In the genomic region with DNA sequence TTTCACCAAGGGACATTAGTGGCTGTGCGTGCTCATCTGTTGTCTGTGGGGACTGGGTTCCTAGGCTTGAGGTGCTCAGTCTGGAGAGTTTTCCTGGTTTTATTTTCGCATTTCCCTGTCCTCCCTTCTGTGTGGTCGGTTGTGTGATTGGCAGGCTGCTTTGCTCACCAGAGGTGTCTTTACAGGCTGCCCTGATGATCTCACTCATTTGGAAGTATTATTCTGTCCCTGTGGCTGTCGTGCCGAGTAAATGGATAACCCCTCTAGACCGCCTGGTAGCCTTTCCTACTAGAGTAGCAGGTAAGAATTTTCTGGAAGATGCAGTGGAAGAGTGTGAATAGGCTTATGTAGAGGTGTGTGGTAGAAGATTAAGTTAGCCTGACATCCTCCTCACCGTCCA, we compare ENCODE assay signal across 17 cellular contexts. TPM values are rescaled to one million over a fixed set of nuclear protein-coding genes. Genes with fewer than 3 reads are reported as not detected.
DNase-seq lines count a peak whose midpoint lies in the region; ATAC-seq and TF ChIP-seq lines count a peak whose summit lies in the region.
"Had no signal": no experiment of that assay in that cellular context is flagged by ENCODE, and none has a peak within 500 bp of the region (broad histone marks: within the 10 kb centered on the region; RNA-seq: fewer than 3 reads in every experiment).

No MANE protein-coding gene starts in this region.

- no peaks in the 10 kb centered on the region for H3K79me2 ChIP-seq in H9 (ENCODE audit: insufficient read depth, low read length)

- H3K4me1 Mint-ChIP-seq in H9 (peaks cover 25 to 33% of the 10 kb centered on the region in 2 experiments), endothelial cell (ENCODE audit: unreplicated experiment) (peaks cover 4% of the 10 kb centered on the region)
- H3K4me1 Mint-ChIP-seq in activated naive CD8-positive, alpha-beta T cell treated with anti-CD3 and anti-CD28 coated beads, Interleukin-2, amount 50 U/mL, for 24 hours, result peaks cover 10% of the 10 kb centered on the region

- no peak overlapping the region for H4K5ac ChIP-seq in H9 (ENCODE audit: insufficient read length, low read depth, low read length)

- H2BK5ac ChIP-seq in H9 (ENCODE audit: insufficient read length, low read length), result no peak overlapping the region
- H2BK5ac ChIP-seq in mesenchymal stem cell (ENCODE audit: low read depth, low read length, poor library complexity, severe bottlenecking), result no peak overlapping the region
- H2BK5ac ChIP-seq in neuronal stem cell (ENCODE audit: low read length), result no peak overlapping the region

- no peaks in the 10 kb centered on the region for H3K9me3 ChIP-seq in H9 (ENCODE audit: control insufficient read depth, low read depth, low read length)
- no peaks in the 10 kb centered on the region for H3K9me3 ChIP-seq in mesenchymal stem cell (ENCODE audit: control insufficient read depth, low read length)
- no peaks in the 10 kb centered on the region for H3K9me3 ChIP-seq in neuronal stem cell (replicated peaks in 1 of 2; ENCODE audit: control insufficient read depth in 2 of 2, insufficient read depth in 1 of 2, low read depth in 1 of 2, low read length in 2 of 2)
- H3K9me3 ChIP-seq in upper lobe of right lung, result no peaks in the 10 kb centered on the region
- H3K9me3 ChIP-seq: A549, Caco-2 had no signal

- H2BK12ac ChIP-seq in H9 (ENCODE audit: insufficient read length, low read depth, low read length) (no peak overlapping the region), mesenchymal stem cell (ENCODE audit: low read length in 2 of 2) (no peak overlapping the region), neuronal stem cell (ENCODE audit: low read length) (no peak overlapping the region)

- H3K18ac ChIP-seq in H9 (ENCODE audit: insufficient read length, low read depth, low read length) (no peak overlapping the region), mesenchymal stem cell (ENCODE audit: low read depth in 1 of 2, low read length in 2 of 2) (no peak overlapping the region), neuronal stem cell (ENCODE audit: low read length) (no peak overlapping the region)

- H3K4me2 ChIP-seq in H9 (ENCODE audit: insufficient read depth, insufficient read length, low read length) (no peak overlapping the region), mesenchymal stem cell (ENCODE audit: low read length, poor library complexity, severe bottlenecking) (no peak overlapping the region), neuronal stem cell (ENCODE audit: insufficient read depth, low read length, poor library complexity, severe bottlenecking) (no peak overlapping the region)
- H3K4me2 ChIP-seq: A549, GM23338 had no signal

- no peak overlapping the region for H3K4me3 Mint-ChIP-seq in H9
- H3K4me3 Mint-ChIP-seq in endothelial cell (ENCODE audit: unreplicated experiment), result peak overlapping the region; percentile 70
- H3K4me3 Mint-ChIP-seq in activated naive CD8-positive, alpha-beta T cell treated with anti-CD3 and anti-CD28 coated beads, Interleukin-2, amount 50 U/mL, for 24 hours, result no peak overlapping the region
- H3K4me3 Mint-ChIP-seq: CD4-positive, alpha-beta T cell; GM23338 had no signal

- H3K14ac ChIP-seq in H9 (ENCODE audit: insufficient read depth, low read length), result no peak overlapping the region
- H3K14ac ChIP-seq in mesenchymal stem cell (ENCODE audit: low read length in 2 of 2), result no peak overlapping the region
- H3K14ac ChIP-seq in neuronal stem cell (ENCODE audit: low read length), result no peak overlapping the region

- no peak overlapping the region for H3K56ac ChIP-seq in H9 (ENCODE audit: insufficient read length, low read depth, low read length)

- H2BK15ac ChIP-seq in H9 (ENCODE audit: low read depth, low read length), result no peak overlapping the region
- H2BK15ac ChIP-seq in mesenchymal stem cell (ENCODE audit: low read depth, poor library complexity, severe bottlenecking), result no peak overlapping the region
- no peak overlapping the region for H2BK15ac ChIP-seq in neuronal stem cell (ENCODE audit: low read length)

- WGBS in H9 (ENCODE audit: extremely low coverage, insufficient read length, low lambda C conversion rate), result no CpG with 5 or more reads among the region's 7 CpGs
- 89% methylated on average over 7 of the region's 7 CpGs for WGBS in mesenchymal stem cell
- no CpG with 5 or more reads among the region's 7 CpGs for WGBS in neuronal stem cell (ENCODE audit: extremely low coverage in 2 of 2, insufficient read length in 2 of 2, insufficient replicate concordance in 1 of 2), 2 donors

- H2AFZ ChIP-seq in H9 (ENCODE audit: low read length) (no peak overlapping the region), mesenchymal stem cell (ENCODE audit: low read depth, low read length) (no peak overlapping the region), neuronal stem cell (ENCODE audit: low read length) (no peak overlapping the region)
- H2AFZ ChIP-seq: GM23338 had no signal

- no peak overlapping the region for H4K91ac ChIP-seq in H9 (ENCODE audit: insufficient read length, low read depth, low read length)
- H4K91ac ChIP-seq in mesenchymal stem cell (ENCODE audit: low read length), result no peak overlapping the region
- no peak overlapping the region for H4K91ac ChIP-seq in neuronal stem cell (ENCODE audit: low read depth, low read length, poor library complexity)

- H3K9ac ChIP-seq in H9 (ENCODE audit: extremely low read depth, insufficient read length, low read length), result no peak overlapping the region
- H3K9ac ChIP-seq in mesenchymal stem cell (ENCODE audit: low read length), result no peak overlapping the region
- H3K9ac ChIP-seq in neuronal stem cell (ENCODE audit: low read depth, low read length, poor library complexity), result no peak overlapping the region

- TF ChIP-seq CTCF in H9 (conservative IDR thresholded peaks at IDR 0.05) (no peak), endothelial cell (IDR thresholded peaks at IDR 0.05; ENCODE audit: unreplicated experiment) (no peak), upper lobe of right lung (IDR thresholded peaks at IDR 0.05) (no peak)

- H3K27me3 Mint-ChIP-seq in H9 (ENCODE audit: low read depth) (no peaks in the 10 kb centered on the region), endothelial cell (ENCODE audit: unreplicated experiment) (peaks cover 7% of the 10 kb centered on the region)
- no peaks in the 10 kb centered on the region for H3K27me3 Mint-ChIP-seq in activated naive CD8-positive, alpha-beta T cell treated with anti-CD3 and anti-CD28 coated beads, Interleukin-2, amount 50 U/mL, for 24 hours
- H3K27me3 Mint-ChIP-seq: CD4-positive, alpha-beta T cell; IgD-negative memory B cell had no signal

- H3K36me3 ChIP-seq in mesenchymal stem cell (ENCODE audit: control insufficient read depth in 1 of 2, insufficient read depth in 2 of 2, low read depth in 1 of 2, low read length in 2 of 2), result peaks cover 34 to 69% of the 10 kb centered on the region in 2 experiments
- peaks cover 9 to 66% of the 10 kb centered on the region in 2 donors for H3K36me3 ChIP-seq in neuronal stem cell (replicated peaks in 1 of 2; ENCODE audit: control insufficient read depth in 2 of 2, insufficient read depth in 2 of 2, low read length in 2 of 2)
- H3K36me3 ChIP-seq in upper lobe of right lung, result peaks cover 65% of the 10 kb centered on the region

- no peaks in the 10 kb centered on the region for H3K9me3 Mint-ChIP-seq in H9
- no peaks in the 10 kb centered on the region for H3K9me3 Mint-ChIP-seq in endothelial cell (ENCODE audit: unreplicated experiment)
- H3K9me3 Mint-ChIP-seq in activated naive CD8-positive, alpha-beta T cell treated with anti-CD3 and anti-CD28 coated beads, Interleukin-2, amount 50 U/mL, for 24 hours, result no peaks in the 10 kb centered on the region
- H3K9me3 Mint-ChIP-seq: CD4-positive, alpha-beta T cell; GM23338; IgD-negative memory B cell had no signal

- peaks cover 27 to 57% (median 50%) of the 10 kb centered on the region in 3 experiments; a peak in 6 of 7 replicates for H3K36me3 Mint-ChIP-seq in H9 (ENCODE audit: insufficient read depth in 1 of 3, low read depth in 3 of 3)
- H3K36me3 Mint-ChIP-seq in endothelial cell (ENCODE audit: low read depth, unreplicated experiment), result peaks cover 49% of the 10 kb centered on the region
- H3K36me3 Mint-ChIP-seq in activated naive CD8-positive, alpha-beta T cell treated with anti-CD3 and anti-CD28 coated beads, Interleukin-2, amount 50 U/mL, for 24 hours (ENCODE audit: low read depth), result peaks cover 35% of the 10 kb centered on the region

- H3K27ac Mint-ChIP-seq in H9 (peak overlapping the region in 2 of 3 experiments; percentile 2 to 30; a peak in 2 of 7 replicates), endothelial cell (ENCODE audit: unreplicated experiment) (no peak overlapping the region)
- no peak overlapping the region for H3K27ac Mint-ChIP-seq in activated naive CD8-positive, alpha-beta T cell treated with anti-CD3 and anti-CD28 coated beads, Interleukin-2, amount 50 U/mL, for 24 hours
- H3K27ac Mint-ChIP-seq: CD4-positive, alpha-beta T cell; GM23338; IgD-negative memory B cell had no signal

- no peak overlapping the region for H3K27ac ChIP-seq in H9 (ENCODE audit: insufficient read length, low read depth, low read length)
- peak overlapping the region; percentile 40 for H3K27ac ChIP-seq in mesenchymal stem cell (ENCODE audit: low read length, poor library complexity, severe bottlenecking)
- H3K27ac ChIP-seq in neuronal stem cell (replicated peaks; ENCODE audit: low read length), result peak overlapping the region; percentile 24
- no peak overlapping the region for H3K27ac ChIP-seq in upper lobe of right lung
- H3K27ac ChIP-seq: 22Rv1, A549, C4-2B had no signal

- H3K23ac ChIP-seq in H9 (ENCODE audit: insufficient read length, low read depth, low read length), result no peak overlapping the region
- H3K23ac ChIP-seq in mesenchymal stem cell (ENCODE audit: low read length in 2 of 2), result no peak overlapping the region
- H3K23ac ChIP-seq in neuronal stem cell (ENCODE audit: low read depth, low read length, poor library complexity), result no peak overlapping the region

- H2BK20ac ChIP-seq in H9 (ENCODE audit: low read depth, low read length, poor library complexity, severe bottlenecking), result no peak overlapping the region

- no peaks in the 10 kb centered on the region for H3K27me3 ChIP-seq in H9 (ENCODE audit: insufficient read depth, low read length)
- no peaks in the 10 kb centered on the region for H3K27me3 ChIP-seq in mesenchymal stem cell (ENCODE audit: control insufficient read depth in 1 of 2, insufficient read depth in 1 of 2, low read length in 2 of 2)
- H3K27me3 ChIP-seq in neuronal stem cell (ENCODE audit: control insufficient read depth in 3 of 3, insufficient read depth in 3 of 3, low read depth in 1 of 3, low read length in 3 of 3), result no peaks in the 10 kb centered on the region
- H3K27me3 ChIP-seq in upper lobe of right lung, result no peaks in the 10 kb centered on the region

- no peaks in the 10 kb centered on the region for H3K23me2 ChIP-seq in H9 (ENCODE audit: insufficient read length, low read depth, low read length, poor library complexity, severe bottlenecking)

- H3K4me3 ChIP-seq in mesenchymal stem cell (ENCODE audit: insufficient read depth in 1 of 2, low read depth in 1 of 2, low read length in 2 of 2), result no peak overlapping the region
- no peak overlapping the region for H3K4me3 ChIP-seq in neuronal stem cell (ENCODE audit: low read length in 2 of 2)
- H3K4me3 ChIP-seq in upper lobe of right lung, result no peak overlapping the region
- H3K4me3 ChIP-seq: A549, GM23338 had no signal

- H3K79me1 ChIP-seq in H9 (ENCODE audit: insufficient read depth, low read depth, low read length, poor library complexity, severe bottlenecking) (no peaks in the 10 kb centered on the region), mesenchymal stem cell (replicated peaks; ENCODE audit: low read length, poor library complexity, severe bottlenecking) (peaks cover 29% of the 10 kb centered on the region), neuronal stem cell (ENCODE audit: low read depth, low read length) (peaks cover 4% of the 10 kb centered on the region)

- no peak overlapping the region for H2BK120ac ChIP-seq in H9 (ENCODE audit: low read depth, low read length, poor library complexity, severe bottlenecking)
- H2BK120ac ChIP-seq in mesenchymal stem cell (ENCODE audit: low read depth, low read length), result no peak overlapping the region
- no peak overlapping the region for H2BK120ac ChIP-seq in neuronal stem cell (ENCODE audit: low read depth, low read length)

- no peaks in the 10 kb centered on the region for H4K20me1 ChIP-seq in H9 (ENCODE audit: control insufficient read depth, insufficient read depth, insufficient read length)

- intact Hi-C loops in upper lobe of right lung (cut with DNase I), result no loop called here

- DNase-seq in H9, result no peak
- DNase-seq in endothelial cell (ENCODE audit: low spot score), result no peak
- DNase-seq in mesenchymal stem cell, result no peak
- DNase-seq in neuronal stem cell (ENCODE audit: low spot score), result no peak
- no peak for DNase-seq in upper lobe of right lung
- DNase-seq in activated naive CD8-positive, alpha-beta T cell treated with anti-CD3 and anti-CD28 coated beads, Interleukin-2, amount 50 U/mL, for 24 hours, result no peak
- DNase-seq: AML-193; Caco-2; CD4-positive, alpha-beta T cell had no signal

- H3K4me1 ChIP-seq in H9 (ENCODE audit: insufficient read depth, low read length) (no peaks in the 10 kb centered on the region), mesenchymal stem cell (ENCODE audit: control insufficient read depth, insufficient read depth, low read depth, low read length) (peaks cover 14% of the 10 kb centered on the region), neuronal stem cell (ENCODE audit: control insufficient read depth in 2 of 2, insufficient read depth in 1 of 2, low read depth in 1 of 2, low read length in 2 of 2) (peaks cover 0 to 22% of the 10 kb centered on the region in 2 donors), upper lobe of right lung (peaks cover 11% of the 10 kb centered on the region)
- H3K4me1 ChIP-seq: A549, Caco-2 had no signal

- ATAC-seq in GM18502 (IDR thresholded peaks at IDR 0.05; ENCODE audit: poor library complexity, unreplicated experiment) (no peak), upper lobe of right lung (no peak)
- no peak for ATAC-seq in activated naive CD8-positive, alpha-beta T cell treated with anti-CD3 and anti-CD28 coated beads, Interleukin-2, amount 50 U/mL, for 24 hours
- ATAC-seq: A549, GM23338, HCT116, HepG2 had no signal

- no peak overlapping the region for H3T11ph ChIP-seq in H9 (ENCODE audit: low read length)

- H3K4ac ChIP-seq in H9 (ENCODE audit: low read depth, low read length) (no peak overlapping the region), mesenchymal stem cell (ENCODE audit: low read depth in 1 of 2, low read length in 2 of 2) (no peak overlapping the region), neuronal stem cell (ENCODE audit: low read length) (no peak overlapping the region)

- H4K8ac ChIP-seq in H9 (replicated peaks; ENCODE audit: insufficient read length, low read depth, low read length) (no peak overlapping the region), mesenchymal stem cell (ENCODE audit: low read length) (no peak overlapping the region), neuronal stem cell (ENCODE audit: low read depth, low read length) (no peak overlapping the region)

- no peak overlapping the region for H2AK5ac ChIP-seq in H9 (ENCODE audit: insufficient read length, low read length)
- no peak overlapping the region for H2AK5ac ChIP-seq in mesenchymal stem cell (ENCODE audit: low read length, severe bottlenecking)
- no peak overlapping the region for H2AK5ac ChIP-seq in neuronal stem cell (ENCODE audit: low read depth, low read length)

RNA-seq across cellular contexts. Expression of gene HMGN1, which starts 44.1 kb away (rescaled TPM):
- total RNA-seq in H9 (2021) (513 and 516 TPM in 2 replicates), endothelial cell (ENCODE audit: unreplicated experiment) (409 TPM), upper lobe of right lung (170 TPM)
- polyA plus RNA-seq in mesenchymal stem cell (2013, experiment 1 of 2), result 278 TPM
- polyA plus RNA-seq in mesenchymal stem cell (2013, experiment 2 of 2), result 282 TPM
- 572 TPM for polyA plus RNA-seq in neuronal stem cell (2013, experiment 1 of 2)
- polyA plus RNA-seq in neuronal stem cell (2013, experiment 2 of 2), result 584 TPM

RNA-seq across cellular contexts. Expression of gene LCA5L, which starts 52.6 kb away (rescaled TPM):
- total RNA-seq in H9 (2021) (0.46 and 0.50 TPM in 2 replicates), endothelial cell (ENCODE audit: unreplicated experiment) (0.59 TPM), upper lobe of right lung (1.8 TPM)
- 0.72 TPM for polyA plus RNA-seq in mesenchymal stem cell (2013, experiment 1 of 2)
- 0.82 TPM for polyA plus RNA-seq in mesenchymal stem cell (2013, experiment 2 of 2)
- polyA plus RNA-seq in neuronal stem cell (2013, experiment 1 of 2), result 1.1 TPM
- 1.1 TPM for polyA plus RNA-seq in neuronal stem cell (2013, experiment 2 of 2)
- polyA plus RNA-seq: IgD-negative memory B cell had no signal

RNA-seq across cellular contexts. Expression of gene SH3BGR, which starts 58.8 kb away (rescaled TPM):
- total RNA-seq in H9 (2021) (2.9 and 4.3 TPM in 2 replicates), endothelial cell (ENCODE audit: unreplicated experiment) (3.4 TPM), upper lobe of right lung (3.1 TPM)
- polyA plus RNA-seq in mesenchymal stem cell (2013, experiment 1 of 2), result 3.6 TPM
- polyA plus RNA-seq in mesenchymal stem cell (2013, experiment 2 of 2), result 3.4 TPM
- polyA plus RNA-seq in neuronal stem cell (2013, experiment 1 of 2), result 18.4 TPM
- polyA plus RNA-seq in neuronal stem cell (2013, experiment 2 of 2), result 19.3 TPM
- total RNA-seq: HepG2 had no signal

Comparison
In these comparisons a context has a peak if more than half of its experiments do, and no peak if none do; other contexts are left out.
1. H3K27ac ChIP-seq: peak in mesenchymal stem cell (single experiment) and neuronal stem cell (single experiment); none in H9 (single experiment) and upper lobe of right lung (single experiment).
2. H3K27ac Mint-ChIP-seq: peak in H9 (2 of 3); none in endothelial cell (single experiment) and activated naive CD8-positive, alpha-beta T cell treated with anti-CD3 and anti-CD28 coated beads, Interleukin-2, amount 50 U/mL, for 24 hours (single experiment).